Comparison of ENCODE assay signal across 8 cellular contexts in genomic region chr12:123106640-123107359, GRCh38. TPM values are rescaled to one million over a fixed set of nuclear protein-coding genes. Genes with fewer than 3 reads are reported as not detected.
DNase-seq lines count a peak whose midpoint lies in the region; ATAC-seq and TF ChIP-seq lines count a peak whose summit lies in the region.

No MANE protein-coding gene starts in this region.

- no peak overlapping the region for H2AFZ ChIP-seq in OCI-LY1 (ENCODE audit: low read length)

- peaks cover 0 to 4% (median 2%) of the 10 kb centered on the region in 3 donors for H3K36me3 Mint-ChIP-seq in CD8-positive, alpha-beta memory T cell

- CTCF ChIA-PET in CD8-positive, alpha-beta memory T cell (lab: Charles Lee): interaction anchor here (0.7 to 1.5 kb wide), 5 partner anchors 9 to 127 kb away, joined by 3 to 7 read pairs (median 3); partner anchors contain the start of gene MTRFR

- ATAC-seq in upper lobe of right lung (peak; percentile 84), GM19395 (IDR thresholded peaks at IDR 0.05; ENCODE audit: unreplicated experiment) (no peak)

- H3K27me3 Mint-ChIP-seq in CD8-positive, alpha-beta memory T cell: peaks cover 0 to 4% of the 10 kb centered on the region in 2 donors

- H4K20me1 ChIP-seq in OCI-LY1 (ENCODE audit: insufficient read depth, low read length): no peaks in the 10 kb centered on the region

- H3K4me2 ChIP-seq in OCI-LY1 (ENCODE audit: low read length): peak overlapping the region; percentile 14; the same call in 1 of the 2 replicates

- peak overlapping the region; percentile 47 for H3K4me3 ChIP-seq in CD8-positive, alpha-beta memory T cell (ENCODE audit: low read length)
- no peak overlapping the region for H3K4me3 ChIP-seq in OCI-LY1 (ENCODE audit: low read depth, low read length, poor library complexity, severe bottlenecking)
- H3K4me3 ChIP-seq in mesodermal cell (ENCODE audit: extremely low read depth, insufficient read depth, low read length, poor library complexity, severe bottlenecking): no peak overlapping the region
- no peak overlapping the region for H3K4me3 ChIP-seq in upper lobe of right lung

- 70 to 72% methylated on average over 8 of the region's 9 CpGs for WGBS in mesodermal cell (ENCODE audit: insufficient coverage in 2 of 2), 2 experiments

- no peaks in the 10 kb centered on the region for H3K9me3 ChIP-seq in CD8-positive, alpha-beta memory T cell (ENCODE audit: low read length)
- H3K9me3 ChIP-seq in OCI-LY1 (ENCODE audit: low read length) (no peaks in the 10 kb centered on the region), mesodermal cell (ENCODE audit: control insufficient read depth, low read length) (no peaks in the 10 kb centered on the region), upper lobe of right lung (no peaks in the 10 kb centered on the region)

- H3K9me2 ChIP-seq in OCI-LY1 (ENCODE audit: low read depth, low read length): no peaks in the 10 kb centered on the region

- H3K36me3 ChIP-seq in CD8-positive, alpha-beta memory T cell (ENCODE audit: insufficient read depth, low read length): no peaks in the 10 kb centered on the region
- peaks cover 73% of the 10 kb centered on the region; the same call in 1 of the 2 replicates for H3K36me3 ChIP-seq in OCI-LY1 (ENCODE audit: insufficient read depth, low read length)
- peaks cover 22% of the 10 kb centered on the region for H3K36me3 ChIP-seq in mesodermal cell (ENCODE audit: control insufficient read depth, insufficient read depth, low read length)
- H3K36me3 ChIP-seq in upper lobe of right lung: no peaks in the 10 kb centered on the region

- H3K4me3 Mint-ChIP-seq in CD8-positive, alpha-beta memory T cell: peak overlapping the region in 6 of 7 donors; percentile 61 to 89 (median 74)

- intact Hi-C loops in upper lobe of right lung (cut with DNase I): no loop called here

- peaks cover 41 to 56% (median 44%) of the 10 kb centered on the region in 3 donors for H3K4me1 Mint-ChIP-seq in CD8-positive, alpha-beta memory T cell

- peaks cover 5% of the 10 kb centered on the region for H3K79me2 ChIP-seq in OCI-LY1 (ENCODE audit: insufficient read depth, low read length)

- peak overlapping the region; percentile 20 for H3K27ac ChIP-seq in CD8-positive, alpha-beta memory T cell (ENCODE audit: low read depth, low read length)
- H3K27ac ChIP-seq in OCI-LY1 (ENCODE audit: low read depth, low read length, poor library complexity, severe bottlenecking) (peak overlapping the region; percentile 65), mesodermal cell (ENCODE audit: low read depth, low read length, severe bottlenecking) (peak overlapping the region; percentile 32), upper lobe of right lung (peak overlapping the region; percentile 75)

- no peak for TF ChIP-seq CTCF in OCI-LY1 (IDR thresholded peaks at IDR 0.05; ENCODE audit: low read length)
- no peak for TF ChIP-seq CTCF in upper lobe of right lung (IDR thresholded peaks at IDR 0.05)

- no peaks in the 10 kb centered on the region for H3F3A ChIP-seq in OCI-LY1 (ENCODE audit: insufficient read depth, low read length)

- peak; percentile 10 to 79 (median 35) for DNase-seq in CD8-positive, alpha-beta memory T cell
- DNase-seq in activated T-helper 1 cell treated with Interleukin-2 at 50 U/mL for 16 hours (ENCODE audit: low read depth) (peak; percentile 46), upper lobe of right lung (peak; percentile 71), NCI-H446 (lab: John Stamatoyannopoulos, UW) (no peak), NCI-H2171 treated with DMSO at 0.1 percent for 48 hours (lab: John Stamatoyannopoulos, UW) (no peak)

- H3K4me1 ChIP-seq in CD8-positive, alpha-beta memory T cell (ENCODE audit: insufficient read depth, low read length): peaks cover 43% of the 10 kb centered on the region
- H3K4me1 ChIP-seq in OCI-LY1 (ENCODE audit: insufficient read depth, low read length, severe bottlenecking) (peaks cover 59% of the 10 kb centered on the region), mesodermal cell (ENCODE audit: control insufficient read depth, insufficient read depth, low read length, poor library complexity, severe bottlenecking) (peaks cover 32% of the 10 kb centered on the region), upper lobe of right lung (peaks cover 28% of the 10 kb centered on the region)

- H3K27me3 ChIP-seq in CD8-positive, alpha-beta memory T cell (ENCODE audit: insufficient read depth, low read length, poor library complexity, severe bottlenecking): no peaks in the 10 kb centered on the region
- no peaks in the 10 kb centered on the region for H3K27me3 ChIP-seq in OCI-LY1 (ENCODE audit: insufficient read depth, low read length)
- H3K27me3 ChIP-seq in upper lobe of right lung: no peaks in the 10 kb centered on the region

- no peaks in the 10 kb centered on the region for H3K9me3 Mint-ChIP-seq in CD8-positive, alpha-beta memory T cell

- H3K9ac ChIP-seq in OCI-LY1 (ENCODE audit: low read length): peak overlapping the region; percentile 8; the same call in 1 of the 2 replicates

- peak overlapping the region; percentile 84 to 98 (median 94) for H3K27ac Mint-ChIP-seq in CD8-positive, alpha-beta memory T cell

- POLR2A ChIA-PET in CD8-positive, alpha-beta memory T cell (lab: Charles Lee): interaction anchor here (0.9 to 1.4 kb wide), 2 partner anchors 16 to 126 kb away, joined by 3 to 15 read pairs; partner anchors contain the start of genes MPHOSPH9 and MTRFR

RNA-seq across cellular contexts. Expression of gene PITPNM2, which starts 44.1 kb away (rescaled TPM):
- total RNA-seq in CD8-positive, alpha-beta memory T cell: 1 to 10 TPM; 5.1 to 6.1 TPM
- polyA plus RNA-seq in CD8-positive, alpha-beta memory T cell: 1.8 TPM
- 8.0 TPM for polyA plus RNA-seq in mesodermal cell (2013, experiment 1 of 2)
- polyA plus RNA-seq in mesodermal cell (2013, experiment 2 of 2): 8.8 TPM
- 25.9 TPM for total RNA-seq in upper lobe of right lung

Comparison
In these comparisons a context has a peak if more than half of its experiments do, and no peak if none do; other contexts are left out.
1. DNase-seq: peak in CD8-positive, alpha-beta memory T cell (5 of 5), activated T-helper 1 cell treated with Interleukin-2 at 50 U/mL for 16 hours (single experiment) and upper lobe of right lung (single experiment); none in NCI-H446 (0 of 2) and NCI-H2171 treated with DMSO at 0.1 percent for 48 hours (single experiment).
2. H3K27ac ChIP-seq: peak in every context shown above with its lines; median percentile 75 in upper lobe of right lung; 65 in OCI-LY1; 32 in mesodermal cell; 20 in CD8-positive, alpha-beta memory T cell.